In genomic region chr6:69775941-69776340, GRCh38 we compare ENCODE assay signal across 23 cellular contexts.
"Had no signal": no experiment of that assay in that cellular context is flagged by ENCODE, and none has a peak within 500 bp of the region (broad histone marks: within the 10 kb centered on the region; RNA-seq: fewer than 3 reads in every experiment).

No MANE protein-coding gene starts in this region.

- FAIRE-seq: RCC 7860, TTC549 had no signal

- H3K27ac ChIP-seq: breast epithelium, SJSA1 had no signal

- DNase-seq: activated B cell treated with CpG ODN at 0.5 μM for 24 hours; activated CD4-positive, alpha-beta T cell treated with anti-CD3 and anti-CD28 coated beads for 1 hour; activated CD4-positive, alpha-beta T cell treated with anti-CD3 and anti-CD28 coated beads, Interleukin-2, amount 10 ng/mL, durations not matched to agents 24 days and 14 days; activated CD4-positive, alpha-beta T cell treated with anti-CD3 and anti-CD28 coated beads, Interleukin-2, amount 50 U/mL, for 48 hours; activated CD8-positive, alpha-beta memory T cell treated with anti-CD3 and anti-CD28 coated beads, Interleukin-2, amount 10 ng/mL, durations not matched to agents 7 days and 5 days; activated effector memory CD4-positive, alpha-beta T cell treated with Interleukin-2 at 50 U/mL for 16 hours; activated naive CD4-positive, alpha-beta T cell; activated T-cell treated with anti-CD3 and anti-CD28 coated beads, Interleukin-2, amount 50 U/mL, for 24 hours; aorta; caudate nucleus; NCI-H1048; NCI-H1694 treated with DMSO at 0.1 percent for 48 hours; NCI-H2029 treated with DMSO at 0.1 percent for 48 hours; NCI-H345; NCI-H510A; NCI-H69; SHP77; T-helper 2 cell; T1000 had no signal
